25 cellular contexts compared by ENCODE assay signal in genomic region chr7:157713591-157713990, GRCh38.
"Had no signal": no experiment of that assay in that cellular context is flagged by ENCODE, and none has a peak within 500 bp of the region (broad histone marks: within the 10 kb centered on the region; RNA-seq: fewer than 3 reads in every experiment).

No MANE protein-coding gene starts in this region.

- H3K27ac ChIP-seq: epithelial cell of prostate, gastrocnemius medialis, hepatocyte, left ventricle myocardium inferior, neutrophil, pancreas, right lobe of liver, testis, tibial artery had no signal

- ATAC-seq: esophagus mucosa; gastrocnemius medialis; left cardiac atrium; natural killer cell; pancreas; right lobe of liver; stimulated activated effector memory CD8-positive, alpha-beta T cell treated with anti-CD3 and anti-CD28 coated beads, Interleukin-12 subunit alpha, Interleukin-12 subunit beta, amount 100 ng/mL, for 72 hours had no signal

- H3K4me3 Mint-ChIP-seq: memory B cell; natural killer cell; stimulated activated effector memory CD8-positive, alpha-beta T cell treated with anti-CD3 and anti-CD28 coated beads, Interleukin-12 subunit alpha, Interleukin-12 subunit beta, amount 100 ng/mL, for 72 hours; type B pancreatic cell had no signal

- H3K27me3 ChIP-seq: gastrocnemius medialis, hepatocyte, neutrophil, pancreas, right lobe of liver, testis had no signal

- H3K27me3 Mint-ChIP-seq: memory B cell had no signal

- H3K9me3 Mint-ChIP-seq: memory B cell; natural killer cell; stimulated activated effector memory CD8-positive, alpha-beta T cell treated with anti-CD3 and anti-CD28 coated beads, Interleukin-12 subunit alpha, Interleukin-12 subunit beta, amount 100 ng/mL, for 72 hours; type B pancreatic cell had no signal

- H3K4me2 ChIP-seq: hepatocyte, smooth muscle cell had no signal

- H3K27ac Mint-ChIP-seq: memory B cell; natural killer cell; progenitor cell of endocrine pancreas; stimulated activated effector memory CD8-positive, alpha-beta T cell treated with anti-CD3 and anti-CD28 coated beads, Interleukin-12 subunit alpha, Interleukin-12 subunit beta, amount 100 ng/mL, for 72 hours; type B pancreatic cell had no signal

- H3K4me1 ChIP-seq: gastrocnemius medialis, left ventricle myocardium inferior, pancreas, right lobe of liver, testis, tibial artery had no signal

- H3K4me3 ChIP-seq: gastrocnemius medialis, hepatocyte, left ventricle myocardium inferior, lung, pancreas, right lobe of liver, smooth muscle cell, testis, tibial artery had no signal

- H3K36me3 Mint-ChIP-seq: memory B cell; natural killer cell; stimulated activated effector memory CD8-positive, alpha-beta T cell treated with anti-CD3 and anti-CD28 coated beads, Interleukin-12 subunit alpha, Interleukin-12 subunit beta, amount 100 ng/mL, for 72 hours; type B pancreatic cell had no signal

- H3K9me3 ChIP-seq: gastrocnemius medialis, left ventricle myocardium inferior, neutrophil, pancreas, right lobe of liver, testis had no signal

- DNase-seq: cortex of kidney; effector CD4-positive, alpha-beta T cell; foreskin fibroblast; gastrocnemius medialis; left cardiac atrium; left ventricle myocardium inferior; natural killer cell; right lobe of liver; stimulated activated CD4-positive, alpha-beta T cell treated with anti-CD3 and anti-CD28 coated beads, Interleukin-2, amount 100 ng/mL, for 24 hours; stimulated activated CD4-positive, alpha-beta T cell treated with anti-CD3 and anti-CD28 coated beads, Interleukin-4, amount 100 ng/mL, for 24 hours; stimulated activated naive CD4-positive, alpha-beta T cell treated with Interleukin-2 at 50 U/mL for 16 hours; substantia nigra; testis had no signal

- H2AFZ ChIP-seq: hepatocyte had no signal

- H3K79me2 ChIP-seq: hepatocyte had no signal

- H3K4me1 Mint-ChIP-seq: memory B cell; natural killer cell; stimulated activated effector memory CD8-positive, alpha-beta T cell treated with anti-CD3 and anti-CD28 coated beads, Interleukin-12 subunit alpha, Interleukin-12 subunit beta, amount 100 ng/mL, for 72 hours had no signal

- H3K36me3 ChIP-seq: gastrocnemius medialis, left ventricle myocardium inferior, neutrophil, pancreas, right lobe of liver, tibial artery had no signal
